In genomic region chr6:28807682-28808280, GRCh38 we compare ENCODE assay signal across 8 cellular contexts.
DNase-seq lines count a peak whose midpoint lies in the region; ATAC-seq and TF ChIP-seq lines count a peak whose summit lies in the region.

No MANE protein-coding gene starts in this region.

- H3K9me3 ChIP-seq in right atrium auricular region: no peaks in the 10 kb centered on the region

- H3K36me3 Mint-ChIP-seq in neural crest cell (ENCODE audit: low read depth): peaks cover 2% of the 10 kb centered on the region

- H3K27ac Mint-ChIP-seq in neural crest cell (ENCODE audit: unreplicated experiment): no peak overlapping the region

- no peak overlapping the region for H3K27ac ChIP-seq in right atrium auricular region

- peaks cover 98% of the 10 kb centered on the region for H3K27me3 Mint-ChIP-seq in neural crest cell (ENCODE audit: low read depth)

- peak overlapping the region; percentile 76 for H3K4me3 Mint-ChIP-seq in neural crest cell

- H3K4me3 ChIP-seq in right atrium auricular region: no peak overlapping the region

- peaks cover 2% of the 10 kb centered on the region for H3K9me3 Mint-ChIP-seq in neural crest cell

- TF ChIP-seq CTCF in neural crest cell (conservative IDR thresholded peaks at IDR 0.05) (no peak), right atrium auricular region (IDR thresholded peaks at IDR 0.05) (no peak)

- peaks cover 5 to 34% of the 10 kb centered on the region in 2 donors for H3K27me3 ChIP-seq in right atrium auricular region

- ATAC-seq in GM19452 (IDR thresholded peaks at IDR 0.05; ENCODE audit: unreplicated experiment): no peak

- peaks cover 0 to 8% of the 10 kb centered on the region in 2 donors for H3K4me1 ChIP-seq in right atrium auricular region

- H3K4me1 Mint-ChIP-seq in neural crest cell: peaks cover 13% of the 10 kb centered on the region

- DNase-seq in SKM-1 treated with dmso at 0.1 percent for 144 hours (lab: John Stamatoyannopoulos, UW; ENCODE audit: unreplicated experiment) (peak; percentile 52), SKM-1 (lab: John Stamatoyannopoulos, UW; ENCODE audit: unreplicated experiment) (no peak), NCI-H446 (lab: John Stamatoyannopoulos, UW) (peak; percentile 65 to 84), amniotic stem cell (lab: John Stamatoyannopoulos, UW) (peak; percentile 67), neural crest cell (ENCODE audit: low read depth, low spot score) (no peak), occipital lobe (lab: John Stamatoyannopoulos, UW) (no peak), right atrium auricular region (ENCODE audit: low spot score) (no peak)

- H3K36me3 ChIP-seq in right atrium auricular region: no peaks in the 10 kb centered on the region

Comparison
In these comparisons a context has a peak if more than half of its experiments do, and no peak if none do; other contexts are left out.
1. DNase-seq: peak in SKM-1 treated with dmso at 0.1 percent for 144 hours (single experiment), NCI-H446 (2 of 2) and amniotic stem cell (single experiment); none in SKM-1 (single experiment), neural crest cell (single experiment), occipital lobe (single experiment) and right atrium auricular region (single experiment).